In genomic region chr11:98495601-98496000, GRCh38 we compare ENCODE assay signal across 19 cellular contexts.
DNase-seq lines count a peak whose midpoint lies in the region; ATAC-seq and TF ChIP-seq lines count a peak whose summit lies in the region.
"Had no signal": no experiment of that assay in that cellular context is flagged by ENCODE, and none has a peak within 500 bp of the region (broad histone marks: within the 10 kb centered on the region; RNA-seq: fewer than 3 reads in every experiment).

No MANE protein-coding gene starts in this region.

- H3K36me3 ChIP-seq in GM23338 (ENCODE audit: insufficient read depth) (no peaks in the 10 kb centered on the region), hepatocyte (replicated peaks; ENCODE audit: insufficient read depth, low read depth) (no peaks in the 10 kb centered on the region)
- H3K36me3 ChIP-seq: BE2C had no signal

- ATAC-seq in GM23338, result no peak; the same call in 2 of the 3 replicates
- peak; percentile 42 for ATAC-seq in WTC11
- ATAC-seq in HG03045 (IDR thresholded peaks at IDR 0.05; ENCODE audit: unreplicated experiment), result no peak
- ATAC-seq: A549 had no signal

- DNase-seq in ELR (ENCODE audit: low read depth) (peak; percentile 3), GM23338 (ENCODE audit: low spot score) (peak; percentile 12), WTC11 (ENCODE audit: low spot score) (no peak), hepatocyte (ENCODE audit: low spot score) (no peak), posterior cingulate gyrus (no peak), NCI-H146 treated with DMSO at 0.1 percent for 48 hours (lab: John Stamatoyannopoulos, UW; ENCODE audit: unreplicated experiment) (no peak), NCI-H1694 (lab: John Stamatoyannopoulos, UW) (no peak)
- DNase-seq: BE2C; CD4-positive, alpha-beta memory T cell; DMS153; DMS79 treated with DMSO at 0.1 percent for 48 hours; EL; GF-D8; H7 had no signal

- CTCF ChIA-PET in WTC11 (lab: Charles Lee), result no interaction called here

- no peak for TF ChIP-seq CTCF in GM23338 (conservative IDR thresholded peaks at IDR 0.05; ENCODE audit: low read depth in 2 of 2)
- TF ChIP-seq CTCF in WTC11 (IDR thresholded peaks at IDR 0.05), result no peak
- TF ChIP-seq CTCF in hepatocyte (IDR thresholded peaks at IDR 0.05; ENCODE audit: poor library complexity), result no peak

- H3K36me3 Mint-ChIP-seq in GM23338 (ENCODE audit: low read depth) (no peaks in the 10 kb centered on the region), WTC11 (peaks cover 4% of the 10 kb centered on the region; the same call in 1 of the 2 replicates)
- H3K36me3 Mint-ChIP-seq: CD4-positive, alpha-beta memory T cell; IgD-negative memory B cell had no signal

- peaks cover 46% of the 10 kb centered on the region for H3K4me1 Mint-ChIP-seq in GM23338
- peaks cover 75% of the 10 kb centered on the region for H3K4me1 Mint-ChIP-seq in WTC11
- H3K4me1 Mint-ChIP-seq: CD4-positive, alpha-beta memory T cell; IgD-negative memory B cell had no signal

- H3K4me3 Mint-ChIP-seq in GM23338 (no peak overlapping the region), WTC11 (peak overlapping the region; percentile 49; the same call in 1 of the 2 replicates)
- H3K4me3 Mint-ChIP-seq: CD4-positive, alpha-beta memory T cell; IgD-negative memory B cell had no signal

- intact Hi-C loops in posterior cingulate gyrus (cut with DNase I), result no loop called here

- no peak overlapping the region for H2AFZ ChIP-seq in GM23338
- H2AFZ ChIP-seq in hepatocyte, result peak overlapping the region; percentile 34

- 62% methylated on average over 5 of the region's 5 CpGs for WGBS in hepatocyte (ENCODE audit: low lambda C conversion rate, missing lambda C conversion rate)

- no peaks in the 10 kb centered on the region for H3K27me3 ChIP-seq in GM23338 (ENCODE audit: insufficient read depth)
- no peaks in the 10 kb centered on the region for H3K27me3 ChIP-seq in hepatocyte
- H3K27me3 ChIP-seq: BE2C had no signal

- H3K9me3 Mint-ChIP-seq in GM23338 (no peaks in the 10 kb centered on the region; the same call in 1 of the 3 replicates), WTC11 (0 out of 2 replicates have a peak, but pooled peaks cover 4% of the 10 kb centered on the region)

- H3K27me3 Mint-ChIP-seq in GM23338 (ENCODE audit: insufficient read depth, low read depth, poor library complexity) (peaks cover 2% of the 10 kb centered on the region), WTC11 (ENCODE audit: low read depth) (no peaks in the 10 kb centered on the region)
- H3K27me3 Mint-ChIP-seq: CD4-positive, alpha-beta memory T cell; IgD-negative memory B cell had no signal

- peaks cover 17% of the 10 kb centered on the region for H3K4me1 ChIP-seq in GM23338 (ENCODE audit: insufficient read depth)
- H3K4me1 ChIP-seq in hepatocyte (ENCODE audit: insufficient read depth), result no peaks in the 10 kb centered on the region
- H3K4me1 ChIP-seq: A549, BE2C had no signal

- POLR2A ChIA-PET in WTC11 (lab: Charles Lee), result no interaction called here

- H3K79me2 ChIP-seq in GM23338 (replicated peaks; ENCODE audit: insufficient read depth) (no peaks in the 10 kb centered on the region), hepatocyte (no peaks in the 10 kb centered on the region)

- H3K4me3 ChIP-seq in GM23338 (no peak overlapping the region), hepatocyte (no peak overlapping the region)
- H3K4me3 ChIP-seq: A549 had no signal

- H3K4me2 ChIP-seq in GM23338 (peak overlapping the region; percentile 15; the same call in 1 of the 2 replicates), hepatocyte (peak overlapping the region; percentile 24)
- H3K4me2 ChIP-seq: A549, KMS-11 had no signal

- H3K9me3 ChIP-seq in hepatocyte (ENCODE audit: low read depth), result peaks cover 6% of the 10 kb centered on the region
- H3K9me3 ChIP-seq: A549, BE2C had no signal

- H3K27ac ChIP-seq in GM23338 (ENCODE audit: low read depth), result peak overlapping the region; percentile 81
- no peak overlapping the region for H3K27ac ChIP-seq in hepatocyte
- H3K27ac ChIP-seq: A549, C4-2B, KMS-11 had no signal

- H3F3A ChIP-seq in GM23338 (replicated peaks; ENCODE audit: low read depth), result no peaks in the 10 kb centered on the region

- H3K27ac Mint-ChIP-seq in GM23338, result peak overlapping the region; percentile 87
- peak overlapping the region; percentile 95 for H3K27ac Mint-ChIP-seq in WTC11
- H3K27ac Mint-ChIP-seq: CD4-positive, alpha-beta memory T cell; IgD-negative memory B cell had no signal

- no peaks in the 10 kb centered on the region for H3K9me2 ChIP-seq in GM23338 (ENCODE audit: insufficient read depth)
- no peaks in the 10 kb centered on the region for H3K9me2 ChIP-seq in hepatocyte (replicated peaks; ENCODE audit: insufficient read depth)

- no peaks in the 10 kb centered on the region for H4K20me1 ChIP-seq in GM23338 (replicated peaks; ENCODE audit: insufficient read depth)
- H4K20me1 ChIP-seq in hepatocyte (ENCODE audit: insufficient read depth, poor library complexity, severe bottlenecking), result no peaks in the 10 kb centered on the region

TF ChIP-seq in GM23338, 12 proteins besides CTCF, POLR2A, EP300 and RAD21 (continues in another document):
- TF ChIP-seq EZH2 (IDR thresholded peaks at IDR 0.05; ENCODE audit: low read depth, unreplicated experiment), result no peak

TF ChIP-seq in WTC11, 78 proteins besides CTCF, POLR2A, EP300 and RAD21:
- TF ChIP-seq JUN (CRISPR knock-in tag; IDR thresholded peaks at IDR 0.05), result no peak
- no peak for TF ChIP-seq ESRRA (CRISPR knock-in tag; IDR thresholded peaks at IDR 0.05; ENCODE audit: borderline replicate concordance)

Comparison
In these comparisons a context has a peak if more than half of its experiments do, and no peak if none do; other contexts are left out.
1. DNase-seq: peak in ELR (single experiment) and GM23338 (single experiment); none in WTC11 (single experiment), hepatocyte (single experiment), posterior cingulate gyrus (0 of 10), NCI-H146 treated with DMSO at 0.1 percent for 48 hours (single experiment) and NCI-H1694 (single experiment).